1 cellular context compared by ENCODE assay signal in genomic region chr3:142210144-142210543, GRCh38.
TF ChIP-seq lines count a peak whose summit lies in the region.

No MANE protein-coding gene starts in this region.

TF ChIP-seq in IMR-90, 13 proteins besides CTCF, POLR2A, EP300 and RAD21 (continued from another document):
- TF ChIP-seq USF2 (IDR thresholded peaks at IDR 0.05; ENCODE audit: low read depth, low read length), result no peak
